Comparison of ENCODE assay signal across 23 cellular contexts in the genomic region with DNA sequence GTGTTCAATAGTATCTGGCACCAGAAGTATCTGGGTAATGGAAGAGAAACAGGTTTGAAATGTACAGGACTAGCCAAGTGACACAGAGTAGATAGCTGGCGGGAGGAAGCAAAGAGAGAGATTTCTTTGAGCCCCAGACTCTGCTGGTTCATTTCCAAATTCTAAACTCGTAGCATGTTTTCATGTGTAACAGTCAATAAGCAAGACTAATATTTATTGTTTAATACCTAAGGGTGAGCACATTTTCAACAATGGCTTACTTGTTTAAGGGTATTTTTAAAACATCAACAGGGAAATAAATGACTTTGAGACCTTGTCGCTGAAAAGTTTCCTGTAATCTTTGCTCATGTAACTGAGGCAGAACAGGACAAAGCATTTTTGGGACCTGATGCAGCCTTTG.
"Had no signal": no experiment of that assay in that cellular context is flagged by ENCODE, and none has a peak within 500 bp of the region (broad histone marks: within the 10 kb centered on the region; RNA-seq: fewer than 3 reads in every experiment).

No MANE protein-coding gene starts in this region.

- H3K4me3 ChIP-seq: coronary artery, dorsolateral prefrontal cortex, esophagus squamous epithelium, gastrocnemius medialis, heart right ventricle, left lung, lower lobe of right lung had no signal

- H3K4me1 ChIP-seq: gastrocnemius medialis, heart right ventricle, left lung, lower lobe of right lung had no signal

- H3K27me3 ChIP-seq: dorsolateral prefrontal cortex, esophagus squamous epithelium, gastrocnemius medialis, heart right ventricle, left lung had no signal

- H3K27ac ChIP-seq: coronary artery, dorsolateral prefrontal cortex, esophagus squamous epithelium, gastrocnemius medialis, heart right ventricle, left lung, lower lobe of right lung had no signal

- ATAC-seq: gastrocnemius medialis; heart right ventricle; left cardiac atrium; left ventricle myocardium superior; lower lobe of right lung; naive thymus-derived CD4-positive, alpha-beta T cell had no signal

- FAIRE-seq: colon, endothelial cell of umbilical vein, islet of Langerhans, keratinocyte had no signal

- DNase-seq: dermis blood vessel endothelial cell; dorsolateral prefrontal cortex; effector CD4-positive, alpha-beta T cell; effector memory CD4-positive, alpha-beta T cell; esophagus squamous epithelium; foreskin fibroblast; foreskin melanocyte; gastrocnemius medialis; glutamatergic neuron; heart right ventricle; hippocampal formation; left cardiac atrium; left lung; left ventricle myocardium superior; lower lobe of right lung; mesendoderm; midbrain; naive thymus-derived CD4-positive, alpha-beta T cell had no signal

- H3K9me3 ChIP-seq: esophagus squamous epithelium, gastrocnemius medialis, left lung, lower lobe of right lung had no signal

- H3K36me3 ChIP-seq: esophagus squamous epithelium, gastrocnemius medialis, heart right ventricle, left lung, lower lobe of right lung had no signal
